ENCODE assay signal across 31 cellular contexts in the genomic region with DNA sequence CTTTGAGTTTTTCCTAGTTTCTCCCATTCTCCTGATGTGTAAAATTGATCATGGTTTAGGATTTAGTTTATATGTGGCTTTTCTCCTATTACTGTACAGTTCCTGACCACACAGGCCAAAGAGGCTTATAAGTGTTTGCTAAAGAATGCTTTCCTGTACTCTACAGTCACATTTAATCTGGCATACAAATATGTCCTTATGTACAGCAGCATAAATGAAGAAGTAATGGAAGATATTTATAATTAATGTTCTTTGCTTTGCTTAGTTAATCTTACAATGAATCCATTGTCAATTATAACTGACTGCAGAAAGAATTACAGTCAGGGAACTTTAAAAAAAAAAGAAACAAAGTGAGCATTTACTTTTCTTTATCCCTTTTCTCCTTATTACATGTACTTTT.
"Had no signal": no experiment of that assay in that cellular context is flagged by ENCODE, and none has a peak within 500 bp of the region (broad histone marks: within the 10 kb centered on the region; RNA-seq: fewer than 3 reads in every experiment).

No MANE protein-coding gene starts in this region.

- H3K4me3 ChIP-seq: ascending aorta, breast epithelium, cardiac muscle cell, coronary artery, dorsolateral prefrontal cortex, esophagus muscularis mucosa, gastroesophageal sphincter, heart right ventricle, hepatocyte had no signal

- H3K4me2 ChIP-seq: hepatocyte had no signal

- H3K36me3 ChIP-seq: ascending aorta, breast epithelium, cardiac muscle cell, esophagus muscularis mucosa, gastroesophageal sphincter, heart right ventricle had no signal

- H3K79me2 ChIP-seq: hepatocyte had no signal

- H3K4me1 ChIP-seq: ascending aorta, breast epithelium, esophagus muscularis mucosa, foreskin keratinocyte, gastroesophageal sphincter, heart right ventricle had no signal

- ATAC-seq: activated naive CD4-positive, alpha-beta T cell treated with anti-CD3 and anti-CD28 coated beads, Interleukin-2, amount 50 U/mL, for 72 hours; activated T-cell treated with anti-CD3 and anti-CD28 coated beads, Interleukin-2, amount 50 U/mL, for 72 hours; foreskin keratinocyte; gastroesophageal sphincter; heart right ventricle; WTC11 had no signal

- H3K27ac ChIP-seq: ascending aorta, breast epithelium, cardiac muscle cell, coronary artery, dorsolateral prefrontal cortex, esophagus muscularis mucosa, foreskin keratinocyte, gastroesophageal sphincter, heart right ventricle, hepatocyte, VCaP had no signal

- H2AFZ ChIP-seq: hepatocyte had no signal

- DNase-seq: activated CD4-positive, alpha-beta memory T cell treated with anti-CD3 and anti-CD28 coated beads, Interleukin-2, amount 10 ng/mL, durations not matched to agents 7 days and 5 days; activated CD4-positive, alpha-beta T cell treated with anti-CD3 and anti-CD28 coated beads for 1 hour; activated CD4-positive, alpha-beta T cell treated with anti-CD3 and anti-CD28 coated beads for 4 hours; activated CD4-positive, alpha-beta T cell treated with anti-CD3 and anti-CD28 coated beads, Interleukin-2, amount 10 ng/mL, durations not matched to agents 7 days and 5 days; activated CD4-positive, alpha-beta T cell treated with anti-CD3 and anti-CD28 coated beads, Interleukin-2, amount 50 U/mL, for 4 hours; activated CD8-positive, alpha-beta memory T cell treated with anti-CD3 and anti-CD28 coated beads, Interleukin-2, amount 50 U/mL, for 48 hours; activated gamma-delta T cell; activated naive CD4-positive, alpha-beta T cell; activated naive CD4-positive, alpha-beta T cell treated with anti-CD3 and anti-CD28 coated beads, Interleukin-2, amount 10 ng/mL, durations not matched to agents 7 days and 5 days; activated naive CD8-positive, alpha-beta T cell treated with anti-CD3 and anti-CD28 coated beads, Interleukin-2, amount 10 ng/mL, durations not matched to agents 7 days and 5 days; activated T-cell treated with anti-CD3 and anti-CD28 coated beads for 4 hours; activated T-cell treated with anti-CD3 and anti-CD28 coated beads, Interleukin-2, amount 50 U/mL, for 24 hours; activated T-cell treated with anti-CD3 and anti-CD28 coated beads, Interleukin-2, amount 50 U/mL, for 72 hours; central memory CD4-positive, alpha-beta T cell; dorsolateral prefrontal cortex; effector memory CD4-positive, alpha-beta T cell; endodermal cell; erythroblast; foreskin keratinocyte; heart right ventricle; T-helper 2 cell had no signal

- H3K27me3 ChIP-seq: ascending aorta, breast epithelium, cardiac muscle cell, dorsolateral prefrontal cortex, esophagus muscularis mucosa, foreskin keratinocyte, gastroesophageal sphincter, heart right ventricle, hepatocyte had no signal

- H3K9me3 ChIP-seq: ascending aorta, breast epithelium, esophagus muscularis mucosa, gastroesophageal sphincter, heart right ventricle had no signal
